Comparison of ENCODE assay signal across 8 cellular contexts in the genomic region with DNA sequence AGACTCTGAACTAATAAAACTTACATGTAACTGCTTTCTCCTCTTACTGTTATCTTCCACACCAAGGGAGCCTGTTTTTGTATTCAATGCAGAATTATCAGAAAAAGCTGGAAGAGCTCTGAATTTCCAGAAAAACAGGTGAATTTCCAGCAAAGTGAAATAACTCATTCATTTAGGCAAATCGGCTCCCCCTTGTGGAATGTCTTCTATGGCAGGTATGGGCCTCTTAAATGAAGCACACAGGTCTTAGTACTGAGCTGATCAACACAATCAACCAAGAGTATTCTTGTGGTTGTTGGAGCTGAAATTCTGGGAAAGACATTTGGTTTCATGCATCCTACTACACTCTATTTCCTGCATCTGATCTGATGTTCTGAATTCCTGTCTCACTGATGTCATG. TPM values are rescaled to one million over a fixed set of nuclear protein-coding genes. Genes with fewer than 3 reads are reported as not detected.
DNase-seq lines count a peak whose midpoint lies in the region; ATAC-seq and TF ChIP-seq lines count a peak whose summit lies in the region.

No MANE protein-coding gene starts in this region.

- no peak overlapping the region for H3K4me2 ChIP-seq in Karpas-422 (ENCODE audit: low read depth, low read length, poor library complexity, severe bottlenecking)

- WGBS in lung, 2 donors: 21% methylated on average over 1 of the region's 1 CpG

- H3K4me1 ChIP-seq in Karpas-422 (ENCODE audit: low read length) (no peaks in the 10 kb centered on the region), lung (ENCODE audit: control insufficient read depth in 2 of 2, insufficient read depth in 2 of 2, low read length in 2 of 2) (no peaks in the 10 kb centered on the region)

- H3K4me3 ChIP-seq in Karpas-422 (ENCODE audit: low read length): no peak overlapping the region
- no peak overlapping the region for H3K4me3 ChIP-seq in lung

- H4K20me1 ChIP-seq in Karpas-422 (ENCODE audit: insufficient read depth, low read depth, low read length): no peaks in the 10 kb centered on the region

- no peaks in the 10 kb centered on the region for H3K79me2 ChIP-seq in Karpas-422 (ENCODE audit: low read length)

- no peak for ATAC-seq in lung (ENCODE audit: insufficient read depth, low FRiP score)
- ATAC-seq in HG03565 (IDR thresholded peaks at IDR 0.05; ENCODE audit: unreplicated experiment): no peak
- no peak for ATAC-seq in HG02642 (IDR thresholded peaks at IDR 0.05; ENCODE audit: poor library complexity, unreplicated experiment)

- H3K27me3 ChIP-seq in Karpas-422 (ENCODE audit: low read length): no peaks in the 10 kb centered on the region
- no peaks in the 10 kb centered on the region for H3K27me3 ChIP-seq in lung (ENCODE audit: control insufficient read depth, insufficient read depth)

- TF ChIP-seq CTCF in lung (IDR thresholded peaks at IDR 0.05; ENCODE audit: control extremely low read depth, extremely low read depth): peak; percentile 8

- H3K9me3 ChIP-seq in Karpas-422 (ENCODE audit: low read length): no peaks in the 10 kb centered on the region
- no peaks in the 10 kb centered on the region for H3K9me3 ChIP-seq in lung (ENCODE audit: control insufficient read depth in 2 of 2, insufficient read depth in 1 of 2, low read length in 1 of 2)

- no peak overlapping the region for H3K27ac ChIP-seq in Karpas-422 (ENCODE audit: low read length)
- H3K27ac ChIP-seq in lung (ENCODE audit: low read depth in 1 of 2, low read length in 1 of 2): no peak overlapping the region

- no peak overlapping the region for H3K9ac ChIP-seq in Karpas-422 (ENCODE audit: low read length)

- no peak overlapping the region for H2AFZ ChIP-seq in Karpas-422 (ENCODE audit: low read length)

- no peaks in the 10 kb centered on the region for H3K9me2 ChIP-seq in Karpas-422 (replicated peaks; ENCODE audit: insufficient read depth, low read length)

- peak; percentile 53 for DNase-seq in ELR (ENCODE audit: low read depth)
- DNase-seq in Karpas-422: peak; percentile 67
- peak; percentile 12 for DNase-seq in amniotic epithelial cell (ENCODE audit: low read depth)
- no peak for DNase-seq in lung (ENCODE audit: low spot score)
- no peak for DNase-seq in NOMO-1 treated with dmso at 0.1 percent for 144 hours (lab: John Stamatoyannopoulos, UW; ENCODE audit: unreplicated experiment)
- no peak for DNase-seq in GM19238 (ENCODE audit: insufficient read length, low spot score)

- H3K36me3 ChIP-seq in Karpas-422 (ENCODE audit: insufficient read depth, low read length) (no peaks in the 10 kb centered on the region), lung (ENCODE audit: control insufficient read depth in 2 of 2, insufficient read depth in 2 of 2, low read length in 2 of 2) (no peaks in the 10 kb centered on the region)

RNA-seq across cellular contexts. Expression of gene PTPRG, which starts 31.0 kb away (rescaled TPM):
- 0.47 TPM in 1 of 2 replicates, not detected in the other for total RNA-seq in Karpas-422 (2014; rRNA removed; shearing (Covaris generic); ENCODE audit: low replicate concordance)
- total RNA-seq in lung: 100 to 1,000 TPM; 128 to 131 TPM
- polyA plus RNA-seq in lung: 10 to 100 TPM in 1 of 2 donors, 1 to 10 TPM in 1; 8.5 to 24.4 TPM

Comparison
In these comparisons a context has a peak if more than half of its experiments do, and no peak if none do; other contexts are left out.
1. DNase-seq: peak in ELR (single experiment), Karpas-422 (single experiment) and amniotic epithelial cell (single experiment); none in lung (single experiment), NOMO-1 treated with dmso at 0.1 percent for 144 hours (single experiment) and GM19238 (single experiment).
2. RNA of gene PTPRG, which starts 31.0 kb away (total RNA-seq): 128 to 131 TPM in lung; 0.47 TPM in Karpas-422; every median in the first group is over 10 times any median in the second.